Comparison of ENCODE assay signal across 22 cellular contexts in genomic region chr4:40434126-40434692, GRCh38.
DNase-seq lines count a peak whose midpoint lies in the region; ATAC-seq and TF ChIP-seq lines count a peak whose summit lies in the region.
"Had no signal": no experiment of that assay in that cellular context is flagged by ENCODE, and none has a peak within 500 bp of the region (broad histone marks: within the 10 kb centered on the region; RNA-seq: fewer than 3 reads in every experiment).

No MANE protein-coding gene starts in this region.

- POLR2A ChIA-PET in CD4-positive, alpha-beta T cell (lab: Charles Lee): no interaction called here
- POLR2A ChIA-PET in activated CD8-positive, alpha-beta T cell treated with anti-CD3 and anti-CD28 coated beads, Interleukin-2, amount 10 ng/mL, durations not matched to agents 7 days and 5 days (lab: Charles Lee): interaction anchor here (0.7 kb wide), 3 partner anchors 115 to 455 kb away, joined by 3 read pairs; no protein-coding TSS in a partner anchor
- POLR2A ChIA-PET in naive thymus-derived CD4-positive, alpha-beta T cell (lab: Charles Lee): no interaction called here

- no peak overlapping the region for H3K27ac ChIP-seq in CD4-positive, alpha-beta T cell (ENCODE audit: low read depth, low read length)
- H3K27ac ChIP-seq in naive thymus-derived CD4-positive, alpha-beta T cell (ENCODE audit: low read depth, low read length): peak overlapping the region; percentile 56
- H3K27ac ChIP-seq: BLaER1 treated with 17β-estradiol and CSF1 and Interleukin-3, amounts not matched to agents 10 nM and 100 nM; PC-9; right lobe of liver; upper lobe of left lung had no signal

- TF ChIP-seq CTCF in CD4-positive, alpha-beta T cell (IDR thresholded peaks at IDR 0.05): no peak
- TF ChIP-seq CTCF in GM20000 (IDR thresholded peaks at IDR 0.05; ENCODE audit: extremely low read depth, missing control alignments): no peak
- no peak for TF ChIP-seq CTCF in Calu3 (IDR thresholded peaks at IDR 0.05; ENCODE audit: unreplicated experiment)

- intact Hi-C loops in CD4-positive, alpha-beta T cell (cut with DNase I, micrococcal nuclease): no loop called here
- intact Hi-C loops in naive thymus-derived CD4-positive, alpha-beta T cell (cut with micrococcal nuclease): no loop called here
- intact Hi-C loops in Calu3 (cut with micrococcal nuclease; ENCODE audit: unreplicated experiment): no loop called here

- peak overlapping the region; percentile 84 for H3K27ac Mint-ChIP-seq in CD4-positive, alpha-beta T cell
- H3K27ac Mint-ChIP-seq in activated CD8-positive, alpha-beta T cell treated with anti-CD3 and anti-CD28 coated beads, Interleukin-2, amount 10 ng/mL, durations not matched to agents 7 days and 5 days: peak overlapping the region; percentile 94
- H3K27ac Mint-ChIP-seq in naive thymus-derived CD4-positive, alpha-beta T cell: peak overlapping the region; percentile 80 to 99 (median 91)
- no peak overlapping the region for H3K27ac Mint-ChIP-seq in Calu3 (ENCODE audit: unreplicated experiment)
- H3K27ac Mint-ChIP-seq: natural killer cell had no signal

- no peak for DNase-seq in CD4-positive, alpha-beta T cell
- DNase-seq in GM20000 (ENCODE audit: low spot score) (peak; percentile 35), Calu3 (no peak)
- no peak for DNase-seq in activated CD8-positive, alpha-beta T cell treated with anti-CD3 and anti-CD28 coated beads, Interleukin-2, amount 10 ng/mL, durations not matched to agents 7 days and 5 days
- DNase-seq in naive thymus-derived CD4-positive, alpha-beta T cell: no peak
- DNase-seq in stimulated activated CD8-positive, alpha-beta memory T cell treated with anti-CD3 and anti-CD28 coated beads, Interleukin-4, amount 100 ng/mL, for 48 hours: no peak
- DNase-seq: activated gamma-delta T cell treated with Interleukin-2 at 50 U/mL for 16 hours; aorta; effector CD4-positive, alpha-beta T cell; Kasumi-1; midbrain; natural killer cell; NCI-H1694; NCI-H2171 treated with DMSO at 0.1 percent for 48 hours; NCI-H524; PC-9; right lobe of liver; Right ventricle myocardium superior; upper lobe of left lung had no signal

- H3K27me3 ChIP-seq in CD4-positive, alpha-beta T cell (ENCODE audit: control insufficient read depth, insufficient read depth, low read length): no peaks in the 10 kb centered on the region
- no peaks in the 10 kb centered on the region for H3K27me3 ChIP-seq in naive thymus-derived CD4-positive, alpha-beta T cell (ENCODE audit: control insufficient read depth in 2 of 2, insufficient read depth in 2 of 2, low read length in 2 of 2)
- H3K27me3 ChIP-seq: BLaER1 treated with 17β-estradiol and CSF1 and Interleukin-3, amounts not matched to agents 10 nM and 100 nM; right lobe of liver; upper lobe of left lung had no signal

- BruUV-seq in Calu3 (replicated peaks; lab: Mats Ljungman, UMichigan): no TSS peak

- H3K4me3 Mint-ChIP-seq in CD4-positive, alpha-beta T cell: no peak overlapping the region
- peak overlapping the region; percentile 52 for H3K4me3 Mint-ChIP-seq in activated CD8-positive, alpha-beta T cell treated with anti-CD3 and anti-CD28 coated beads, Interleukin-2, amount 10 ng/mL, durations not matched to agents 7 days and 5 days
- H3K4me3 Mint-ChIP-seq in naive thymus-derived CD4-positive, alpha-beta T cell: peak overlapping the region in 7 of 10 donors; percentile 34 to 82 (median 71)
- H3K4me3 Mint-ChIP-seq in Calu3 (ENCODE audit: low read depth, unreplicated experiment): no peak overlapping the region
- H3K4me3 Mint-ChIP-seq: natural killer cell had no signal

- H3K36me3 ChIP-seq in naive thymus-derived CD4-positive, alpha-beta T cell (ENCODE audit: control insufficient read depth in 2 of 3, insufficient read depth in 3 of 3, low read length in 3 of 3): no peaks in the 10 kb centered on the region

- H3K36me3 Mint-ChIP-seq in CD4-positive, alpha-beta T cell (ENCODE audit: low read depth): no peaks in the 10 kb centered on the region
- H3K36me3 Mint-ChIP-seq in activated CD8-positive, alpha-beta T cell treated with anti-CD3 and anti-CD28 coated beads, Interleukin-2, amount 10 ng/mL, durations not matched to agents 7 days and 5 days (ENCODE audit: low read depth): peaks cover 44% of the 10 kb centered on the region
- H3K36me3 Mint-ChIP-seq in naive thymus-derived CD4-positive, alpha-beta T cell: peaks cover 0 to 44% (median 0%) of the 10 kb centered on the region in 5 donors
- peaks cover 56% of the 10 kb centered on the region for H3K36me3 Mint-ChIP-seq in Calu3 (ENCODE audit: insufficient read depth, unreplicated experiment)
- H3K36me3 Mint-ChIP-seq: natural killer cell had no signal

- ATAC-seq in CD4-positive, alpha-beta T cell (ENCODE audit: poor library complexity): no peak
- ATAC-seq in activated CD8-positive, alpha-beta T cell treated with anti-CD3 and anti-CD28 coated beads, Interleukin-2, amount 10 ng/mL, durations not matched to agents 7 days and 5 days: peak; percentile 5
- no peak for ATAC-seq in naive thymus-derived CD4-positive, alpha-beta T cell
- ATAC-seq in HG03432 (IDR thresholded peaks at IDR 0.05; ENCODE audit: unreplicated experiment): no peak
- ATAC-seq: HCT116, natural killer cell, right lobe of liver had no signal

- CTCF ChIA-PET in CD4-positive, alpha-beta T cell (lab: Charles Lee): interaction anchor here (0.7 kb wide), 1 partner anchor 317 kb away, joined by 3 read pairs; no protein-coding TSS in a partner anchor
- CTCF ChIA-PET in activated CD8-positive, alpha-beta T cell treated with anti-CD3 and anti-CD28 coated beads, Interleukin-2, amount 10 ng/mL, durations not matched to agents 7 days and 5 days (lab: Charles Lee): interaction anchor here (1.2 to 1.6 kb wide), 3 partner anchors 18 to 109 kb away, joined by 3 to 6 read pairs (median 5); no protein-coding TSS in a partner anchor
- CTCF ChIA-PET in naive thymus-derived CD4-positive, alpha-beta T cell (lab: Charles Lee): interaction anchor here (0.7 kb wide), 1 partner anchor 386 kb away, joined by 3 read pairs; no protein-coding TSS in a partner anchor
- CTCF ChIA-PET in Calu3 (lab: Charles Lee): no interaction called here

- H3K4me1 ChIP-seq in naive thymus-derived CD4-positive, alpha-beta T cell (ENCODE audit: control insufficient read depth in 2 of 2, insufficient read depth in 2 of 2, low read length in 2 of 2): peaks cover 0 to 29% of the 10 kb centered on the region in 2 donors
- H3K4me1 ChIP-seq: upper lobe of left lung had no signal

- no peaks in the 10 kb centered on the region for H3K27me3 Mint-ChIP-seq in CD4-positive, alpha-beta T cell
- H3K27me3 Mint-ChIP-seq in activated CD8-positive, alpha-beta T cell treated with anti-CD3 and anti-CD28 coated beads, Interleukin-2, amount 10 ng/mL, durations not matched to agents 7 days and 5 days (ENCODE audit: low read depth): no peaks in the 10 kb centered on the region
- H3K27me3 Mint-ChIP-seq in naive thymus-derived CD4-positive, alpha-beta T cell: no peaks in the 10 kb centered on the region
- no peaks in the 10 kb centered on the region for H3K27me3 Mint-ChIP-seq in Calu3 (ENCODE audit: unreplicated experiment)

- no peaks in the 10 kb centered on the region for H3K9me3 Mint-ChIP-seq in CD4-positive, alpha-beta T cell
- H3K9me3 Mint-ChIP-seq in activated CD8-positive, alpha-beta T cell treated with anti-CD3 and anti-CD28 coated beads, Interleukin-2, amount 10 ng/mL, durations not matched to agents 7 days and 5 days (ENCODE audit: insufficient read depth): peaks cover 25% of the 10 kb centered on the region
- H3K9me3 Mint-ChIP-seq in naive thymus-derived CD4-positive, alpha-beta T cell: peaks cover 0 to 12% (median 0%) of the 10 kb centered on the region in 11 donors
- H3K9me3 Mint-ChIP-seq in Calu3 (ENCODE audit: low read depth, unreplicated experiment): no peaks in the 10 kb centered on the region
- H3K9me3 Mint-ChIP-seq: natural killer cell had no signal

- H3K4me3 ChIP-seq in naive thymus-derived CD4-positive, alpha-beta T cell (ENCODE audit: low read length): no peak overlapping the region
- H3K4me3 ChIP-seq: BLaER1 treated with 17β-estradiol and CSF1 and Interleukin-3, amounts not matched to agents 10 nM and 100 nM; PC-9; right lobe of liver; upper lobe of left lung had no signal

- peaks cover 22% of the 10 kb centered on the region for H3K4me1 Mint-ChIP-seq in CD4-positive, alpha-beta T cell (ENCODE audit: low read depth)
- H3K4me1 Mint-ChIP-seq in activated CD8-positive, alpha-beta T cell treated with anti-CD3 and anti-CD28 coated beads, Interleukin-2, amount 10 ng/mL, durations not matched to agents 7 days and 5 days (ENCODE audit: low read depth): peaks cover 65% of the 10 kb centered on the region
- H3K4me1 Mint-ChIP-seq in naive thymus-derived CD4-positive, alpha-beta T cell: peaks cover 14 to 62% (median 48%) of the 10 kb centered on the region in 7 donors
- no peaks in the 10 kb centered on the region for H3K4me1 Mint-ChIP-seq in Calu3 (ENCODE audit: low read depth, unreplicated experiment)
- H3K4me1 Mint-ChIP-seq: natural killer cell had no signal

- no peaks in the 10 kb centered on the region for H3K9me3 ChIP-seq in CD4-positive, alpha-beta T cell (ENCODE audit: control insufficient read depth, low read length)
- no peaks in the 10 kb centered on the region for H3K9me3 ChIP-seq in naive thymus-derived CD4-positive, alpha-beta T cell (ENCODE audit: control insufficient read depth in 2 of 3, low read length in 3 of 3)
- H3K9me3 ChIP-seq: right lobe of liver, upper lobe of left lung had no signal

Comparison
In these comparisons a context has a peak if more than half of its experiments do, and no peak if none do; other contexts are left out.
1. H3K4me3 Mint-ChIP-seq: peak in activated CD8-positive, alpha-beta T cell treated with anti-CD3 and anti-CD28 coated beads, Interleukin-2, amount 10 ng/mL, durations not matched to agents 7 days and 5 days (single experiment) and naive thymus-derived CD4-positive, alpha-beta T cell (7 of 10); none in CD4-positive, alpha-beta T cell (single experiment) and Calu3 (single experiment).